In the genomic region with DNA sequence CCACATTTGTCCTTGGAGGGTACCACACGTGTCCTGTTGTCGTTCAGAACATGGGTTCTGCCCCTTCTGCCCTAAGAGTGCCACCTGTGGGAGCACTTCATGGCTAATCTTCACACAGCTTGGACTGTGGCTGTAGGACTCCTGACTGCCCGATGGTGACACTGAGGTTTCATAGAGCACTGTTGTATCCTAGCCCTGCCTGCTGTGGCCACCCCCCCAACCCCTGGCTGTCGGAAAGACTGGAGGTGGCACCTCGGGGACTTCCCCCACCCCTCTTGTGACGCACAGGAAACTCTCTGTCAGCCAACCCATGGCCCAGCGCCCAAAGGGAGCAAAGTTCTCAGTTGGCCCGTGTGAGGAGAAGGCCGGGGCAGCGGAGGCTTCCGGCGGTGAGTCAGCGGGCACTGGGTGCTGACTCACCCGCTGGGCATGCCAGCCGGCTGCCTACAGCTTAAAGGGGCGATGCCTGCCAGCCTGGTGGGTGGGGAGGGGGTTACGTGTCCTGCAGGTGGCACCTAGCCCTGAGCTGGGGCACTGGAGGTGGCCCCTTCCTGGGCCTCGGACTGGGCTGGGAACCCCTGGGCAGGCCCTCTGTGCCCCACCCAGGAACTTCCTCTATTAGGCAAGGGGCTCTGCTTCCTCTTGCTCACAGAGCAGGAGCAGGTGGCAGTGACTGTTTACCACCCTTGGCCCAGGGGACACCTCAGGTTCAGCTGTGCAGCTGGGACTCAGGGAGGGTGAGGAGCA, we compare ENCODE assay signal across 8 cellular contexts. TPM values are rescaled to one million over a fixed set of nuclear protein-coding genes. Genes with fewer than 3 reads are reported as not detected.
DNase-seq lines count a peak whose midpoint lies in the region; ATAC-seq, FAIRE-seq and TF ChIP-seq lines count a peak whose summit lies in the region.

No MANE protein-coding gene starts in this region.

- H3K27me3 ChIP-seq in right lobe of liver: no peaks in the 10 kb centered on the region
- H3K27me3 ChIP-seq in HAP-1 (ENCODE audit: low read depth): no peaks in the 10 kb centered on the region

- intact Hi-C loops in right lobe of liver (cut with DNase I): no loop called here

- H3K27ac ChIP-seq in caudate nucleus (ENCODE audit: low read depth, low read length) (peak overlapping the region; percentile 69), right lobe of liver (peak overlapping the region; percentile 93 to 99 (median 96))

- H3K36me3 ChIP-seq in right lobe of liver (no peaks in the 10 kb centered on the region), HAP-1 (replicated peaks) (peaks cover 10% of the 10 kb centered on the region)

- H3K9me3 ChIP-seq in right lobe of liver (no peaks in the 10 kb centered on the region), HAP-1 (peaks cover 6% of the 10 kb centered on the region; the same call in 1 of the 2 replicates)

- ATAC-seq in right lobe of liver: peak; percentile 59 to 69 (median 66)

- no peak for TF ChIP-seq CTCF in right lobe of liver (IDR thresholded peaks at IDR 0.05)

- no CpG with 5 or more reads among the region's 18 CpGs for WGBS in right lobe of liver (ENCODE audit: insufficient coverage, low coverage, low lambda C conversion rate, missing lambda C conversion rate)

- H3K4me1 ChIP-seq in right lobe of liver: peaks cover 0 to 47% (median 17%) of the 10 kb centered on the region in 4 donors
- H3K4me1 ChIP-seq in HAP-1: peaks cover 10% of the 10 kb centered on the region

- DNase-seq in Daoy (ENCODE audit: low read depth): peak; percentile 99
- DNase-seq in H54 (ENCODE audit: insufficient read length, low spot score): peak; percentile 92
- peak; percentile 90 for DNase-seq in NAMALWA (ENCODE audit: low spot score)
- DNase-seq in activated CD4-positive, CD25-positive, alpha-beta regulatory T cell treated with anti-CD3 and anti-CD28 coated beads, Interleukin-2, amount 50 U/mL, for 16 hours (ENCODE audit: low read depth, low spot score): peak; percentile 92
- peak in 54 of 61 donors; percentile 31 to 90 (median 68) for DNase-seq in caudate nucleus (lab: John Stamatoyannopoulos, UW)
- peak; percentile 96 to 99 (median 98) for DNase-seq in right lobe of liver
- DNase-seq in stimulated activated CD4-positive, alpha-beta T cell treated with anti-CD3 and anti-CD28 coated beads, TNF-alpha, amount 100 ng/mL, for 48 hours (ENCODE audit: low read depth in 3 of 3): peak; percentile 89 to 96 (median 94)
- DNase-seq in HAP-1 (ENCODE audit: low spot score in 2 of 2): no peak

- in situ Hi-C loops in HAP-1 (cut with MboI; ENCODE audit: low sequenced_read_pairs): loop anchor here (10.0 kb wide), 1 partner anchor 167 kb away; no protein-coding TSS in a partner anchor

- H3K4me3 ChIP-seq in right lobe of liver (peak overlapping the region; percentile 81 to 98 (median 82)), HAP-1 (no peak overlapping the region)

- peak; percentile 55 for FAIRE-seq in H54 (lab: Jason Lieb, UNC)

- no peak for TF ChIP-seq POLR2A in H54 (IDR thresholded peaks at IDR 0.05; ENCODE audit: low read depth, low read length)
- TF ChIP-seq POLR2A in right lobe of liver (IDR thresholded peaks at IDR 0.05): peak; percentile 91

RNA-seq across cellular contexts. Expression of gene MAP2K3, which starts 3.4 kb away (rescaled TPM):
- total RNA-seq in Daoy (2014; rRNA removed; shearing (Covaris generic)): 7.4 and 11.7 TPM in 2 replicates
- 10 to 100 TPM; 22.6 to 80.7 (median 60.7) TPM for total RNA-seq in right lobe of liver

RNA-seq across cellular contexts. Expression of gene NATD1, which starts 34.7 kb away (rescaled TPM):
- 0.83 and 0.86 TPM in 2 replicates for total RNA-seq in Daoy (2014; rRNA removed; shearing (Covaris generic))
- 1 to 10 TPM; 3.3 to 5.5 (median 4.7) TPM for total RNA-seq in right lobe of liver

Comparison
In these comparisons a context has a peak if more than half of its experiments do, and no peak if none do; other contexts are left out.
1. DNase-seq: peak in Daoy (single experiment), H54 (single experiment), NAMALWA (single experiment), activated CD4-positive, CD25-positive, alpha-beta regulatory T cell treated with anti-CD3 and anti-CD28 coated beads, Interleukin-2, amount 50 U/mL, for 16 hours (single experiment), caudate nucleus (54 of 61), right lobe of liver (3 of 3) and stimulated activated CD4-positive, alpha-beta T cell treated with anti-CD3 and anti-CD28 coated beads, TNF-alpha, amount 100 ng/mL, for 48 hours (3 of 3); none in HAP-1 (0 of 2).